Comparison of ENCODE assay signal across 8 cellular contexts in genomic region chr6:169654590-169655391, GRCh38. TPM values are rescaled to one million over a fixed set of nuclear protein-coding genes. Genes with fewer than 3 reads are reported as not detected.
DNase-seq lines count a peak whose midpoint lies in the region; ATAC-seq and TF ChIP-seq lines count a peak whose summit lies in the region.

No MANE protein-coding gene starts in this region.

- H3K4me3 ChIP-seq in SK-N-MC (peak overlapping the region; percentile 68), gastrocnemius medialis (peak overlapping the region; percentile 42 to 60 (median 54))

- ATAC-seq in GM18520 (IDR thresholded peaks at IDR 0.05; ENCODE audit: unreplicated experiment) (peak; percentile 53), HG03066 (IDR thresholded peaks at IDR 0.05; ENCODE audit: low read depth, unreplicated experiment) (peak; percentile 92), left ventricle myocardium superior (peak; percentile 99), gastrocnemius medialis (peak; percentile 84 to 93)

- peak overlapping the region; percentile 55 for H3K9ac ChIP-seq in SK-N-MC (ENCODE audit: insufficient read length)

- peak in 1 of 2 donors; percentile 38 for TF ChIP-seq POLR2A in gastrocnemius medialis (IDR thresholded peaks at IDR 0.05)

- H3K36me3 ChIP-seq in SK-N-MC (ENCODE audit: insufficient read depth, low read length) (peaks cover 4% of the 10 kb centered on the region; the same call in 1 of the 2 replicates), gastrocnemius medialis (no peaks in the 10 kb centered on the region)

- H3K9me3 ChIP-seq in SK-N-MC (ENCODE audit: low read depth, low read length) (no peaks in the 10 kb centered on the region), gastrocnemius medialis (no peaks in the 10 kb centered on the region)

- H3K27me3 ChIP-seq in gastrocnemius medialis, result no peaks in the 10 kb centered on the region

- DNase-seq in SK-N-MC (ENCODE audit: low read depth, low spot score) (no peak), amniotic epithelial cell (ENCODE audit: low read depth) (peak; percentile 63), left ventricle myocardium superior (peak; percentile 82), gastrocnemius medialis (peak; percentile 32 to 56), D341Med (ENCODE audit: low spot score) (no peak), HuH-7 (ENCODE audit: low spot score) (no peak)

- no peaks in the 10 kb centered on the region for H3K4me1 ChIP-seq in gastrocnemius medialis

- TF ChIP-seq CTCF in gastrocnemius medialis (IDR thresholded peaks at IDR 0.05 in 4 of 5, conservative IDR thresholded peaks at IDR 0.05 in 1 of 5), result peak in 2 of 5 experiments; percentile 10 to 21

- in situ Hi-C loops in gastrocnemius medialis (cut with MboI; ENCODE audit: low sequenced_read_pairs in 4 of 4), result no loop called here

- H3K27ac ChIP-seq in SK-N-MC (no peak overlapping the region), gastrocnemius medialis (peak overlapping the region; percentile 68 to 75 (median 72))

- intact Hi-C loops in left ventricle myocardium superior (cut with micrococcal nuclease) (no loop called here), gastrocnemius medialis (cut with DNase I; ENCODE audit: low total_unique reads) (loop anchor here (10.0 kb wide), 1 partner anchor 700 kb away; no protein-coding TSS in a partner anchor)

RNA-seq across cellular contexts. Expression of gene WDR27, which starts 47.0 kb away (rescaled TPM):
- total RNA-seq in left ventricle myocardium superior, result 8.6 TPM
- total RNA-seq in gastrocnemius medialis, result 10 to 100 TPM in 1 of 4 donors, 1 to 10 TPM in 3; 2.8 to 31.6 (median 4.0) TPM

RNA-seq across cellular contexts. Expression of gene C6orf120, which starts 47.1 kb away (rescaled TPM):
- total RNA-seq in left ventricle myocardium superior (13.6 TPM), gastrocnemius medialis (10 to 100 TPM; 23.8 to 41.4 (median 29.4) TPM)

Comparison
In these comparisons a context has a peak if more than half of its experiments do, and no peak if none do; other contexts are left out.
1. DNase-seq: peak in amniotic epithelial cell (single experiment), left ventricle myocardium superior (single experiment) and gastrocnemius medialis (2 of 2); none in SK-N-MC (single experiment), D341Med (single experiment) and HuH-7 (single experiment).
2. Peak in every context shown above with its lines, with median percentiles within 50 percentile points of each other: ATAC-seq.